8 cellular contexts compared by ENCODE assay signal in the genomic region with DNA sequence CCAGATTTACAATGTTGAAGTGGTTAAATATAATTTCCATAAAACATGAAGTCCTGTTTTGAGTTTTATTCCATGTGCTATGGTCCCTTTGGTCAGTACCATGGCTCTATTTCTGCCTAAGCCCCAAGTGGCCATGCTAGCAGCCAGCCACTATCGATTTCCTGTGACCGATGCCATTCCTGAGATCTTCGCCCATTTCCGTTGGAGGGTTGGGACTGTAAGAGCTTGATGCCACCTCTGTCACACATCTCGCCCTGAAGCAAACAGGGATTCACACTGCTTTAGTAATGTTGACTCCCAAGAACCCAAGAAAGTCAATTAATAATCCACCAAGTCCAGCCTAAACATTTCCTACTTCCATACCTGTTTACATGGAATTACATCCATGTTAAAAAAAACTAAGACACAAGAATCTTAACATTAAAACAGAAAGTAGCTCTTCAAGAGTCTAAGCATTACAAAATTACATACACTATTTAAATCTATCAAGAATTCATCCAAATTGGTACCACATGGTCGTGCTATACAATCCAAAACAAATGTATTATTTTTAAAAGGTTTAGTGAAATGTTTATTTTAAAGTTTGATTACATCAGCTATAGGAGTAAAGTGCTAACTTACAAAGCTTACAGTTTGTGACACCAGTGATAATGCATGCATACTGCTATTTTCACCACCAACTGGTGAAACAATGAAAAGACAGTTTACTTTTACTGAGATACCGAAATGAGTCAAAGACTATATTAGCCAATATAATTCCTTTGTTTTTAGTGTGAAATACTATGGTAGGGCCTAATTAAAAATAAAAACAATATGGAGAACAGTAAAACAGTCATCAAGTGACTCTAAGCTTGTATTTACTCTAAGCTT. TPM values are rescaled to one million over a fixed set of nuclear protein-coding genes. Genes with fewer than 3 reads are reported as not detected.
DNase-seq lines count a peak whose midpoint lies in the region; ATAC-seq and TF ChIP-seq lines count a peak whose summit lies in the region.

No MANE protein-coding gene starts in this region.

- no peak overlapping the region for H3K27ac ChIP-seq in HCT116 (ENCODE audit: low read depth, low read length)
- peak overlapping the region; percentile 100 for H3K27ac ChIP-seq in VCaP

- no peak overlapping the region for H3K9ac ChIP-seq in HCT116 (ENCODE audit: low read length)

- peaks cover 10 to 28% of the 10 kb centered on the region in 2 experiments for H3K4me1 ChIP-seq in HCT116 (ENCODE audit: control insufficient read depth in 1 of 2, insufficient read depth in 2 of 2, low read length in 2 of 2)

- no peaks in the 10 kb centered on the region for H3K9me2 ChIP-seq in HCT116 (ENCODE audit: insufficient read depth)

- H3K27me3 ChIP-seq in HCT116 (ENCODE audit: insufficient read depth, low read length), result no peaks in the 10 kb centered on the region

- TF ChIP-seq RAD21 in HCT116 (IDR thresholded peaks at IDR 0.05; ENCODE audit: low read depth), result no peak

- peaks cover 40 to 55% of the 10 kb centered on the region in 2 experiments for H3K36me3 ChIP-seq in HCT116 (ENCODE audit: control insufficient read depth in 1 of 2, insufficient read depth in 2 of 2, low read length in 2 of 2)

- H3K4me1 Mint-ChIP-seq in stimulated activated naive CD8-positive, alpha-beta T cell treated with anti-CD3 and anti-CD28 coated beads, Interleukin-15, amount 100 ng/mL, for 72 hours, result peaks cover 83% of the 10 kb centered on the region

- intact Hi-C loops in HCT116 (cut with micrococcal nuclease), result loop anchor here (10.0 kb wide), 1 partner anchor 215 kb away; a partner anchor contains a TSS

- H3K4me3 ChIP-seq in HCT116 (replicated peaks in 1 of 2; ENCODE audit: low read depth in 1 of 2, low read length in 2 of 2), result no peak overlapping the region

- H2AFZ ChIP-seq in HCT116 (ENCODE audit: low read depth, low read length, poor library complexity, severe bottlenecking), result no peak overlapping the region

- H3K9me3 ChIP-seq in HCT116 (ENCODE audit: control insufficient read depth in 1 of 2, insufficient read depth in 1 of 2, low read depth in 1 of 2, low read length in 2 of 2), result no peaks in the 10 kb centered on the region

- peaks cover 84% of the 10 kb centered on the region for H3K79me2 ChIP-seq in HCT116 (ENCODE audit: insufficient read depth, low read length)

- TF ChIP-seq POLR2A in HCT116 (IDR thresholded peaks at IDR 0.05; ENCODE audit: borderline replicate concordance, extremely low read depth, insufficient read depth, insufficient read length), result no peak

- no peak for DNase-seq in AG09319 (ENCODE audit: extremely low read depth, low read depth)
- no peak for DNase-seq in HCT116 (ENCODE audit: low read depth, low spot score)
- peak; percentile 7 for DNase-seq in germinal center (ENCODE audit: low spot score)
- no peak for DNase-seq in stimulated activated naive CD8-positive, alpha-beta T cell treated with anti-CD3 and anti-CD28 coated beads, Interleukin-15, amount 100 ng/mL, for 72 hours
- DNase-seq in NCI-H69 (lab: John Stamatoyannopoulos, UW), result no peak
- DNase-seq in activated CD4-positive, alpha-beta T cell treated with anti-CD3 and anti-CD28 coated beads for 4 hours, result no peak
- DNase-seq in NCI-H2227 (lab: John Stamatoyannopoulos, UW; ENCODE audit: unreplicated experiment), result no peak

- POLR2A ChIA-PET in HCT116 (lab: Charles Lee), result interaction anchor here (0.8 to 5.2 kb wide), 6 partner anchors 9 to 208 kb away, joined by 3 to 44 read pairs (median 4); no protein-coding TSS in a partner anchor

- H3K4me2 ChIP-seq in HCT116 (ENCODE audit: low read length), result peak overlapping the region; percentile 59; the same call in 1 of the 2 replicates

- no peak for ATAC-seq in HCT116
- no peak for ATAC-seq in stimulated activated naive CD8-positive, alpha-beta T cell treated with anti-CD3 and anti-CD28 coated beads, Interleukin-15, amount 100 ng/mL, for 72 hours

- RAD21 ChIA-PET in HCT116 (lab: Charles Lee; ENCODE audit: low non-redundant PET in 1 of 2, low total read pairs in 2 of 2, uncharacterized antibody in 2 of 2, unreplicated experiment in 2 of 2), result interaction anchor here in 1 of 2 experiments (0.5 kb wide), 1 partner anchor 40 kb away, joined by 4 read pairs; a partner anchor contains a TSS

- peaks cover 46% of the 10 kb centered on the region for H4K20me1 ChIP-seq in HCT116 (ENCODE audit: insufficient read depth)

- H3K9me3 Mint-ChIP-seq in stimulated activated naive CD8-positive, alpha-beta T cell treated with anti-CD3 and anti-CD28 coated beads, Interleukin-15, amount 100 ng/mL, for 72 hours, result no peaks in the 10 kb centered on the region

- TF ChIP-seq CTCF in AG09319 (IDR thresholded peaks at IDR 0.05; ENCODE audit: low read depth, low read length), result peak; percentile 23
- peak in 2 of 3 experiments; percentile 4 to 35; a peak in 2 of 6 replicates for TF ChIP-seq CTCF in HCT116 (IDR thresholded peaks at IDR 0.05 in 2 of 3, conservative IDR thresholded peaks at IDR 0.05 in 1 of 3; ENCODE audit: borderline replicate concordance in 1 of 3, insufficient read depth in 1 of 3, low read depth in 2 of 3, low read length in 2 of 3)
- peak; percentile 54 for TF ChIP-seq CTCF in VCaP (conservative IDR thresholded peaks at IDR 0.05)

- H3K4me3 Mint-ChIP-seq in stimulated activated naive CD8-positive, alpha-beta T cell treated with anti-CD3 and anti-CD28 coated beads, Interleukin-15, amount 100 ng/mL, for 72 hours, result peak overlapping the region; percentile 94

- no peaks in the 10 kb centered on the region for H3K27me3 Mint-ChIP-seq in stimulated activated naive CD8-positive, alpha-beta T cell treated with anti-CD3 and anti-CD28 coated beads, Interleukin-15, amount 100 ng/mL, for 72 hours

- CTCF ChIA-PET in HCT116 (lab: Charles Lee), result interaction anchor here (0.7 to 1.2 kb wide), 2 partner anchors 145 to 276 kb away, joined by 3 to 4 read pairs; no protein-coding TSS in a partner anchor

- no TSS peak for BruUV-seq in HCT116 (replicated peaks; lab: Mats Ljungman, UMichigan)

- peak overlapping the region; percentile 100 for H3K27ac Mint-ChIP-seq in stimulated activated naive CD8-positive, alpha-beta T cell treated with anti-CD3 and anti-CD28 coated beads, Interleukin-15, amount 100 ng/mL, for 72 hours

TF ChIP-seq in HCT116, 20 proteins besides CTCF, POLR2A, EP300 and RAD21:
- no peak for TF ChIP-seq ZNF274 (IDR thresholded peaks at IDR 0.05; ENCODE audit: low read depth, low read length)
- TF ChIP-seq, protein P1, sequence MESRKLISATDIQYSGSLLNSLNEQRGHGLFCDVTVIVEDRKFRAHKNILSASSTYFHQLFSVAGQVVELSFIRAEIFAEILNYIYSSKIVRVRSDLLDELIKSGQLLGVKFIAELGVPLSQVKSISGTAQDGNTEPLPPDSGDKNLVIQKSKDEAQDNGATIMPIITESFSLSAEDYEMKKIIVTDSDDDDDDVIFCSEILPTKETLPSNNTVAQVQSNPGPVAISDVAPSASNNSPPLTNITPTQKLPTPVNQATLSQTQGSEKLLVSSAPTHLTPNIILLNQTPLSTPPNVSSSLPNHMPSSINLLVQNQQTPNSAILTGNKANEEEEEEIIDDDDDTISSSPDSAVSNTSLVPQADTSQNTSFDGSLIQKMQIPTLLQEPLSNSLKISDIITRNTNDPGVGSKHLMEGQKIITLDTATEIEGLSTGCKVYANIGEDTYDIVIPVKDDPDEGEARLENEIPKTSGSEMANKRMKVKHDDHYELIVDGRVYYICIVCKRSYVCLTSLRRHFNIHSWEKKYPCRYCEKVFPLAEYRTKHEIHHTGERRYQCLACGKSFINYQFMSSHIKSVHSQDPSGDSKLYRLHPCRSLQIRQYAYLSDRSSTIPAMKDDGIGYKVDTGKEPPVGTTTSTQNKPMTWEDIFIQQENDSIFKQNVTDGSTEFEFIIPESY (IDR thresholded peaks at IDR 0.05; ENCODE audit: extremely low read depth, insufficient replicate concordance, low read length), result no peak
- no peak for TF ChIP-seq EZH2phosphoT487 (IDR thresholded peaks at IDR 0.05; ENCODE audit: borderline replicate concordance)
- TF ChIP-seq JUND (IDR thresholded peaks at IDR 0.05), result no peak
- no peak for TF ChIP-seq EGR1 (IDR thresholded peaks at IDR 0.05; ENCODE audit: low read depth)
- TF ChIP-seq, protein P2, sequence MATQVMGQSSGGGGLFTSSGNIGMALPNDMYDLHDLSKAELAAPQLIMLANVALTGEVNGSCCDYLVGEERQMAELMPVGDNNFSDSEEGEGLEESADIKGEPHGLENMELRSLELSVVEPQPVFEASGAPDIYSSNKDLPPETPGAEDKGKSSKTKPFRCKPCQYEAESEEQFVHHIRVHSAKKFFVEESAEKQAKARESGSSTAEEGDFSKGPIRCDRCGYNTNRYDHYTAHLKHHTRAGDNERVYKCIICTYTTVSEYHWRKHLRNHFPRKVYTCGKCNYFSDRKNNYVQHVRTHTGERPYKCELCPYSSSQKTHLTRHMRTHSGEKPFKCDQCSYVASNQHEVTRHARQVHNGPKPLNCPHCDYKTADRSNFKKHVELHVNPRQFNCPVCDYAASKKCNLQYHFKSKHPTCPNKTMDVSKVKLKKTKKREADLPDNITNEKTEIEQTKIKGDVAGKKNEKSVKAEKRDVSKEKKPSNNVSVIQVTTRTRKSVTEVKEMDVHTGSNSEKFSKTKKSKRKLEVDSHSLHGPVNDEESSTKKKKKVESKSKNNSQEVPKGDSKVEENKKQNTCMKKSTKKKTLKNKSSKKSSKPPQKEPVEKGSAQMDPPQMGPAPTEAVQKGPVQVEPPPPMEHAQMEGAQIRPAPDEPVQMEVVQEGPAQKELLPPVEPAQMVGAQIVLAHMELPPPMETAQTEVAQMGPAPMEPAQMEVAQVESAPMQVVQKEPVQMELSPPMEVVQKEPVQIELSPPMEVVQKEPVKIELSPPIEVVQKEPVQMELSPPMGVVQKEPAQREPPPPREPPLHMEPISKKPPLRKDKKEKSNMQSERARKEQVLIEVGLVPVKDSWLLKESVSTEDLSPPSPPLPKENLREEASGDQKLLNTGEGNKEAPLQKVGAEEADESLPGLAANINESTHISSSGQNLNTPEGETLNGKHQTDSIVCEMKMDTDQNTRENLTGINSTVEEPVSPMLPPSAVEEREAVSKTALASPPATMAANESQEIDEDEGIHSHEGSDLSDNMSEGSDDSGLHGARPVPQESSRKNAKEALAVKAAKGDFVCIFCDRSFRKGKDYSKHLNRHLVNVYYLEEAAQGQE (IDR thresholded peaks at IDR 0.05; ENCODE audit: low read depth), result no peak
- TF ChIP-seq, protein P3, sequence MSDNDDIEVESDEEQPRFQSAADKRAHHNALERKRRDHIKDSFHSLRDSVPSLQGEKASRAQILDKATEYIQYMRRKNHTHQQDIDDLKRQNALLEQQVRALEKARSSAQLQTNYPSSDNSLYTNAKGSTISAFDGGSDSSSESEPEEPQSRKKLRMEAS (IDR thresholded peaks at IDR 0.05), result no peak

RNA-seq across cellular contexts. Expression of a gene that starts 2.5 kb away (rescaled TPM):
- total RNA-seq in HCT116 (2021; ENCODE audit: unreplicated experiment), result 234 TPM
- 186 and 203 TPM in 2 replicates for polyA plus RNA-seq in HCT116 (2012)

RNA-seq across cellular contexts. Expression of a gene that starts 32.3 kb away (rescaled TPM):
- 40.8 TPM for total RNA-seq in HCT116 (2021; ENCODE audit: unreplicated experiment)
- polyA plus RNA-seq in HCT116 (2012), result 15.8 and 22.0 TPM in 2 replicates

RNA-seq across cellular contexts. Expression of a gene that starts 40.3 kb away (rescaled TPM):
- total RNA-seq in HCT116 (2021; ENCODE audit: unreplicated experiment), result 167 TPM
- polyA plus RNA-seq in HCT116 (2012), result 257 TPM in 2 replicates

RNA-seq across cellular contexts. Expression of a gene that starts 40.4 kb away (rescaled TPM):
- total RNA-seq in HCT116 (2021; ENCODE audit: unreplicated experiment), result 33.9 TPM
- polyA plus RNA-seq in HCT116 (2012), result 16.2 and 21.6 TPM in 2 replicates
